ENCODE assay signal across 12 cellular contexts in the genomic region with DNA sequence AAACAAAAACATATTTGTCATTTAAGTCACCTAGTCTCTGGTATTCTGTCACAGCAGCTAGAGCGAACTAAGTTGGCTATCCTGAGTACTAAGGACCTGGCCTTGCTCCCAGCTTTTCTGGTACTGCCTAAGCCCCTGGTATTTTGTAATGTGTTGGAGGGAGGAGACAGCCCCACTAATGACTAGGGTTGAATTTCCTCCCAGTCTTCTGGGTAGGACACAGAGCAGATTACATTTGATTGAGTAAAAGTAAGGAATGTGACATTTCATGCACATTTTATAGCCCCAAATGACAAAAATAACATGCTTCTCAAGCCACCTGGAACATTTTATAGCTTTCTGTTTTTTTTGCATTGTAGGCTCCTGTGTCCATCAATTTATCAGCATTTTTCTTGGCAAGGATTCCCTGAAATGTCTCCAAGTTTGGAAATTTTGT. TPM values are rescaled to one million over a fixed set of nuclear protein-coding genes. Genes with fewer than 3 reads are reported as not detected.
DNase-seq lines count a peak whose midpoint lies in the region; ATAC-seq and TF ChIP-seq lines count a peak whose summit lies in the region.
"Had no signal": no experiment of that assay in that cellular context is flagged by ENCODE, and none has a peak within 500 bp of the region (broad histone marks: within the 10 kb centered on the region; RNA-seq: fewer than 3 reads in every experiment).

No MANE protein-coding gene starts in this region.

- H3K4me1 ChIP-seq in DND-41 (ENCODE audit: insufficient read depth, low read length) (peaks cover 84% of the 10 kb centered on the region), ascending aorta (peaks cover 0 to 11% of the 10 kb centered on the region in 2 donors), heart right ventricle (peaks cover 3 to 24% (median 11%) of the 10 kb centered on the region in 9 donors)

- H3K36me3 Mint-ChIP-seq in natural killer cell = no peaks in the 10 kb centered on the region

- H3K9me3 ChIP-seq in DND-41 (ENCODE audit: insufficient read depth, low read length, severe bottlenecking) (no peaks in the 10 kb centered on the region), ascending aorta (no peaks in the 10 kb centered on the region), heart right ventricle (no peaks in the 10 kb centered on the region)
- H3K9me3 ChIP-seq: mucosa of descending colon had no signal

- ATAC-seq in DND-41 (ENCODE audit: insufficient read depth, low read depth) = no peak
- ATAC-seq in heart right ventricle = peak; percentile 77 to 94 (median 89)
- ATAC-seq in sciatic nerve = peak; percentile 85
- no peak for ATAC-seq in HG03571 (IDR thresholded peaks at IDR 0.05; ENCODE audit: unreplicated experiment)
- ATAC-seq in GM18520 (IDR thresholded peaks at IDR 0.05; ENCODE audit: unreplicated experiment) = no peak
- ATAC-seq in natural killer cell = no peak
- ATAC-seq: mucosa of descending colon had no signal

- H3K9me3 Mint-ChIP-seq in natural killer cell = no peaks in the 10 kb centered on the region
- H3K9me3 Mint-ChIP-seq: activated naive CD8-positive, alpha-beta T cell treated with anti-CD3 and anti-CD28 coated beads, Interleukin-2, amount 10 ng/mL, durations not matched to agents 7 days and 5 days; CD8-positive, alpha-beta memory T cell had no signal

- 27 to 36% methylated on average over 1 of the region's 1 CpG for WGBS in heart right ventricle, 2 donors

- H3K27me3 ChIP-seq in DND-41 (ENCODE audit: insufficient read depth, low read length, poor library complexity) (no peaks in the 10 kb centered on the region), ascending aorta (no peaks in the 10 kb centered on the region), heart right ventricle (no peaks in the 10 kb centered on the region)

- DNase-seq in DND-41 (peak; percentile 16), ascending aorta (ENCODE audit: low spot score in 2 of 2) (peak in 1 of 2 donors; percentile 82), heart right ventricle (peak in 1 of 2 donors; percentile 55), sciatic nerve (ENCODE audit: low spot score) (no peak), natural killer cell (no peak), DMS 273 treated with DMSO at 0.1 percent for 48 hours (lab: John Stamatoyannopoulos, UW) (no peak)
- DNase-seq: activated naive CD8-positive, alpha-beta T cell treated with anti-CD3 and anti-CD28 coated beads, Interleukin-2, amount 10 ng/mL, durations not matched to agents 7 days and 5 days; CD8-positive, alpha-beta memory T cell; mucosa of descending colon had no signal

- H3K27ac Mint-ChIP-seq in natural killer cell = no peak overlapping the region
- H3K27ac Mint-ChIP-seq: activated naive CD8-positive, alpha-beta T cell treated with anti-CD3 and anti-CD28 coated beads, Interleukin-2, amount 10 ng/mL, durations not matched to agents 7 days and 5 days had no signal

- no peak overlapping the region for H2AFZ ChIP-seq in DND-41 (ENCODE audit: low read depth, low read length)

- intact Hi-C loops in ascending aorta (cut with DNase I) = loop anchor here (2.0 kb wide), 1 partner anchor 40 kb away; no protein-coding TSS in a partner anchor
- intact Hi-C loops in heart right ventricle (cut with DNase I) = no loop called here
- intact Hi-C loops in sciatic nerve (cut with DNase I) = no loop called here
- intact Hi-C loops in natural killer cell (cut with micrococcal nuclease) = no loop called here

- peaks cover 0 to 8% of the 10 kb centered on the region in 2 donors for H3K27me3 Mint-ChIP-seq in natural killer cell (ENCODE audit: low read depth in 2 of 2)
- H3K27me3 Mint-ChIP-seq: activated naive CD8-positive, alpha-beta T cell treated with anti-CD3 and anti-CD28 coated beads, Interleukin-2, amount 10 ng/mL, durations not matched to agents 7 days and 5 days had no signal

- no peaks in the 10 kb centered on the region for H3K79me2 ChIP-seq in DND-41 (ENCODE audit: insufficient read depth, low read length)

- no peak overlapping the region for H3K4me2 ChIP-seq in DND-41 (ENCODE audit: insufficient read depth, low read length)
- H3K4me2 ChIP-seq: KMS-11 had no signal

- H3K4me1 Mint-ChIP-seq in natural killer cell = peaks cover 7 to 26% of the 10 kb centered on the region in 2 donors

- no peaks in the 10 kb centered on the region for H4K20me1 ChIP-seq in DND-41 (ENCODE audit: insufficient read depth, low read length)

- TF ChIP-seq CTCF in DND-41 (IDR thresholded peaks at IDR 0.05; ENCODE audit: borderline replicate concordance, extremely low read depth, low read length, poor library complexity, severe bottlenecking) (no peak), ascending aorta (IDR thresholded peaks at IDR 0.05) (no peak), heart right ventricle (IDR thresholded peaks at IDR 0.05) (no peak), natural killer cell (IDR thresholded peaks at IDR 0.05) (no peak)

- H3K4me3 ChIP-seq in DND-41 (ENCODE audit: low read depth in 1 of 2, low read length in 2 of 2) (no peak overlapping the region), ascending aorta (no peak overlapping the region), heart right ventricle (no peak overlapping the region)
- H3K4me3 ChIP-seq: mucosa of descending colon had no signal

- H3K27ac ChIP-seq in DND-41 (ENCODE audit: low read length) = peak overlapping the region; percentile 89
- peak overlapping the region; percentile 27 to 64 for H3K27ac ChIP-seq in ascending aorta
- peak overlapping the region in 2 of 10 donors; percentile 22 to 55 for H3K27ac ChIP-seq in heart right ventricle
- H3K27ac ChIP-seq: KMS-11 had no signal

- H3K36me3 ChIP-seq in DND-41 (ENCODE audit: insufficient read depth, low read length) = no peaks in the 10 kb centered on the region
- no peaks in the 10 kb centered on the region for H3K36me3 ChIP-seq in ascending aorta
- no peaks in the 10 kb centered on the region for H3K36me3 ChIP-seq in heart right ventricle

- no peak overlapping the region for H3K4me3 Mint-ChIP-seq in natural killer cell
- H3K4me3 Mint-ChIP-seq: activated naive CD8-positive, alpha-beta T cell treated with anti-CD3 and anti-CD28 coated beads, Interleukin-2, amount 10 ng/mL, durations not matched to agents 7 days and 5 days; CD8-positive, alpha-beta memory T cell had no signal

- H3K9ac ChIP-seq in DND-41 (ENCODE audit: low read depth, low read length) = peak overlapping the region; percentile 74
- H3K9ac ChIP-seq: KMS-11 had no signal

RNA-seq across cellular contexts. Expression of gene DDR1, which starts 47.9 kb away (rescaled TPM):
- total RNA-seq in ascending aorta (18.8 TPM), heart right ventricle (10 to 100 TPM; 15.5 to 49.2 (median 26.9) TPM), sciatic nerve (93.5 TPM), natural killer cell (1 to 10 TPM; 2.6 to 7.4 (median 5.2) TPM)
- polyA plus RNA-seq in heart right ventricle = 10 to 100 TPM in 1 of 2 donors, 1 to 10 TPM in 1; 7.3 to 12.1 TPM

Comparison
In these comparisons a context has a peak if more than half of its experiments do, and no peak if none do; other contexts are left out.
1. ATAC-seq: peak in heart right ventricle (8 of 8) and sciatic nerve (single experiment); none in DND-41 (single experiment), HG03571 (single experiment), GM18520 (single experiment) and natural killer cell (0 of 3).